In the genomic region with DNA sequence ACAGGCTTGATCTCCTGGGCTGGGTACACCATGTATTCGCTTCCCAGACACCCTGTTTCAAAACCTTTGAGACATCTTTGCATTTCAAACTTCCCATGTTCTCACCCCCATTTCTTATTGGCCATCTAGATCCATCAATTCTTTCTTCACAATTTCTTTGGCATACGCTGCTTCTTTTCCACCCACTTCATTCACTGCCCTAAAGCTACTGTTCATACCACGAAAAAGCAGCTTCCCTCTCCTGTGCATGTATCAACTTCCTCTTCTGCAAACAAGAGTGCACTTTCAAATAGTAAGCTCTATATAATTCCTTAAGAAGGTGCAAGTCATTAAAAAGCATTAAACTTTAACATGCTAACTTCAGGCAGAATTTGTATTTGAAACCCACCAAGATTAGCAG, we compare ENCODE assay signal across 21 cellular contexts. TPM values are rescaled to one million over a fixed set of nuclear protein-coding genes. Genes with fewer than 3 reads are reported as not detected.
DNase-seq lines count a peak whose midpoint lies in the region; ATAC-seq and TF ChIP-seq lines count a peak whose summit lies in the region.
"Had no signal": no experiment of that assay in that cellular context is flagged by ENCODE, and none has a peak within 500 bp of the region (broad histone marks: within the 10 kb centered on the region; RNA-seq: fewer than 3 reads in every experiment).

No MANE protein-coding gene starts in this region.

- peak overlapping the region; percentile 22 for H3K4me2 ChIP-seq in OCI-LY7 (ENCODE audit: low read length)
- H3K4me2 ChIP-seq: hepatocyte had no signal

- no peak overlapping the region for H2AFZ ChIP-seq in OCI-LY7 (ENCODE audit: low read length)
- H2AFZ ChIP-seq: hepatocyte had no signal

- peaks cover 11% of the 10 kb centered on the region; the same call in 1 of the 2 replicates for H4K20me1 ChIP-seq in OCI-LY7 (ENCODE audit: insufficient read depth, low read length)

- 84 to 97% methylated on average over 3 of the region's 3 CpGs for WGBS in body of pancreas, 2 donors

- TF ChIP-seq CTCF in CD4-positive, alpha-beta T cell (IDR thresholded peaks at IDR 0.05) = no peak
- no peak for TF ChIP-seq CTCF in OCI-LY7 (conservative IDR thresholded peaks at IDR 0.05; ENCODE audit: low read length)
- no peak for TF ChIP-seq CTCF in body of pancreas (IDR thresholded peaks at IDR 0.05)

- CTCF ChIA-PET in CD4-positive, alpha-beta T cell (lab: Charles Lee) = no interaction called here
- CTCF ChIA-PET in OCI-LY7 (lab: Charles Lee; ENCODE audit: unreplicated experiment) = interaction anchor here (0.8 kb wide), 2 partner anchors 20 to 31 kb away, joined by 3 to 4 read pairs; no protein-coding TSS in a partner anchor

- H3K36me3 Mint-ChIP-seq in CD4-positive, alpha-beta T cell (ENCODE audit: low read depth) = peaks cover 26% of the 10 kb centered on the region
- peaks cover 0 to 28% (median 12%) of the 10 kb centered on the region in 3 donors for H3K36me3 Mint-ChIP-seq in naive thymus-derived CD8-positive, alpha-beta T cell
- H3K36me3 Mint-ChIP-seq: activated naive CD4-positive, alpha-beta T cell treated with anti-CD3 and anti-CD28 coated beads, Interleukin-2, amount 50 U/mL, for 72 hours had no signal

- peaks cover 38% of the 10 kb centered on the region for H3K4me1 ChIP-seq in OCI-LY7 (ENCODE audit: insufficient read depth, low read length, poor library complexity, severe bottlenecking)
- peaks cover 13% of the 10 kb centered on the region for H3K4me1 ChIP-seq in body of pancreas
- H3K4me1 ChIP-seq: prostate gland, testis had no signal

- H3K4me3 ChIP-seq in OCI-LY7 (ENCODE audit: low read depth, low read length, poor library complexity, severe bottlenecking) (no peak overlapping the region), body of pancreas (no peak overlapping the region)
- H3K4me3 ChIP-seq: hepatocyte, mucosa of descending colon, prostate gland, testis had no signal

- no peaks in the 10 kb centered on the region for H3K27me3 Mint-ChIP-seq in CD4-positive, alpha-beta T cell
- H3K27me3 Mint-ChIP-seq in naive thymus-derived CD8-positive, alpha-beta T cell = no peaks in the 10 kb centered on the region
- H3K27me3 Mint-ChIP-seq: T-cell had no signal

- H3K9me3 ChIP-seq in CD4-positive, alpha-beta T cell (ENCODE audit: control insufficient read depth, low read length) = no peaks in the 10 kb centered on the region
- H3K9me3 ChIP-seq in OCI-LY7 (ENCODE audit: low read length) (no peaks in the 10 kb centered on the region), body of pancreas (no peaks in the 10 kb centered on the region)
- H3K9me3 ChIP-seq: mucosa of descending colon, prostate gland, testis had no signal

- intact Hi-C loops in CD4-positive, alpha-beta T cell (cut with DNase I, micrococcal nuclease) = no loop called here
- intact Hi-C loops in OCI-LY7 (cut with micrococcal nuclease; ENCODE audit: unreplicated experiment) = no loop called here
- intact Hi-C loops in body of pancreas (cut with DNase I) = no loop called here

- BruUV-seq in OCI-LY7 (replicated peaks; lab: Mats Ljungman, UMichigan) = no TSS peak

- TF ChIP-seq POLR2A in body of pancreas (IDR thresholded peaks at IDR 0.05) = no peak

- H3K36me3 ChIP-seq in OCI-LY7 (ENCODE audit: insufficient read depth, low read length) (peaks cover 59% of the 10 kb centered on the region), body of pancreas (replicated peaks in 1 of 2; ENCODE audit: insufficient read depth in 1 of 2, low read depth in 2 of 2) (no peaks in the 10 kb centered on the region)
- H3K36me3 ChIP-seq: prostate gland had no signal

- no peaks in the 10 kb centered on the region for H3K27me3 ChIP-seq in CD4-positive, alpha-beta T cell (ENCODE audit: control insufficient read depth, insufficient read depth, low read length)
- no peaks in the 10 kb centered on the region for H3K27me3 ChIP-seq in body of pancreas
- H3K27me3 ChIP-seq: foreskin keratinocyte, hepatocyte, testis had no signal

- no peak overlapping the region for H3K27ac ChIP-seq in CD4-positive, alpha-beta T cell (ENCODE audit: low read depth, low read length)
- H3K27ac ChIP-seq in OCI-LY7 (ENCODE audit: low read depth, low read length, poor library complexity, severe bottlenecking) (peak overlapping the region; percentile 15), body of pancreas (no peak overlapping the region)
- H3K27ac ChIP-seq: foreskin keratinocyte, hepatocyte, prostate gland, testis had no signal

- no peaks in the 10 kb centered on the region for H3K9me2 ChIP-seq in OCI-LY7 (ENCODE audit: insufficient read depth, low read length)

- POLR2A ChIA-PET in CD4-positive, alpha-beta T cell (lab: Charles Lee) = interaction anchor here (0.8 to 1.2 kb wide), 2 partner anchors 22 to 38 kb away, joined by 3 to 4 read pairs; no protein-coding TSS in a partner anchor
- POLR2A ChIA-PET in OCI-LY7 (lab: Charles Lee) = interaction anchor here (0.6 to 1.8 kb wide), 8 partner anchors 9 to 669 kb away, joined by 3 to 19 read pairs (median 4); no protein-coding TSS in a partner anchor
- POLR2A ChIA-PET in naive thymus-derived CD8-positive, alpha-beta T cell (lab: Charles Lee) = no interaction called here

- H3K27ac Mint-ChIP-seq in CD4-positive, alpha-beta T cell = peak overlapping the region; percentile 15
- peak overlapping the region in 6 of 10 donors; percentile 1 to 53 (median 10) for H3K27ac Mint-ChIP-seq in naive thymus-derived CD8-positive, alpha-beta T cell
- H3K27ac Mint-ChIP-seq: activated naive CD4-positive, alpha-beta T cell treated with anti-CD3 and anti-CD28 coated beads, Interleukin-2, amount 50 U/mL, for 72 hours; activated T-helper 1 cell treated with anti-CD3 and anti-CD28 coated beads, Interleukin-12 subunit alpha, Interleukin-12 subunit beta, Interleukin-2, Interleukin-4 antibody, amounts not matched to agents 30 ng/mL and 10 ng/mL and 1 ng/mL, durations not matched to agents 14 hours and 24 hours and 36 hours; T-cell had no signal

- no peak for ATAC-seq in CD4-positive, alpha-beta T cell (ENCODE audit: poor library complexity)
- ATAC-seq in HG03460 (IDR thresholded peaks at IDR 0.05; ENCODE audit: unreplicated experiment) (peak; percentile 52), body of pancreas (no peak)
- ATAC-seq in naive thymus-derived CD8-positive, alpha-beta T cell = no peak
- ATAC-seq: activated naive CD4-positive, alpha-beta T cell treated with anti-CD3 and anti-CD28 coated beads, Interleukin-2, amount 50 U/mL, for 72 hours; foreskin keratinocyte; mucosa of descending colon; T-cell had no signal

- no peaks in the 10 kb centered on the region for H3K9me3 Mint-ChIP-seq in CD4-positive, alpha-beta T cell
- H3K9me3 Mint-ChIP-seq in naive thymus-derived CD8-positive, alpha-beta T cell = no peaks in the 10 kb centered on the region
- H3K9me3 Mint-ChIP-seq: activated naive CD4-positive, alpha-beta T cell treated with anti-CD3 and anti-CD28 coated beads, Interleukin-2, amount 50 U/mL, for 72 hours; activated T-helper 1 cell treated with anti-CD3 and anti-CD28 coated beads, Interleukin-12 subunit alpha, Interleukin-12 subunit beta, Interleukin-2, Interleukin-4 antibody, amounts not matched to agents 30 ng/mL and 10 ng/mL and 1 ng/mL, durations not matched to agents 14 hours and 24 hours and 36 hours; immature natural killer cell; T-cell had no signal

- H3K79me2 ChIP-seq in OCI-LY7 (ENCODE audit: insufficient read depth, low read depth, low read length) = peaks cover 100% of the 10 kb centered on the region

- peaks cover 56% of the 10 kb centered on the region for H3K4me1 Mint-ChIP-seq in CD4-positive, alpha-beta T cell (ENCODE audit: low read depth)
- H3K4me1 Mint-ChIP-seq in naive thymus-derived CD8-positive, alpha-beta T cell = peaks cover 24 to 82% (median 34%) of the 10 kb centered on the region in 4 donors

- DNase-seq in CD4-positive, alpha-beta T cell = no peak
- DNase-seq in OCI-LY7 (ENCODE audit: low spot score) (no peak), body of pancreas (no peak), DMS79 treated with DMSO at 0.1 percent for 48 hours (lab: John Stamatoyannopoulos, UW) (no peak), SHP77 treated with DMSO at 0.1 percent for 48 hours (lab: John Stamatoyannopoulos, UW) (no peak)
- DNase-seq in naive thymus-derived CD8-positive, alpha-beta T cell = no peak
- DNase-seq: activated CD4-positive, alpha-beta T cell treated with anti-CD3 and anti-CD28 coated beads for 4 hours; Calu3; effector CD4-positive, alpha-beta T cell; foreskin keratinocyte; immature natural killer cell; mucosa of descending colon; NCI-H1436 treated with DMSO at 0.1 percent for 48 hours; NCI-H524; T-cell; testis had no signal

- no peak overlapping the region for H3K4me3 Mint-ChIP-seq in CD4-positive, alpha-beta T cell
- H3K4me3 Mint-ChIP-seq in naive thymus-derived CD8-positive, alpha-beta T cell = peak overlapping the region in 1 of 10 donors; percentile 1
- H3K4me3 Mint-ChIP-seq: activated T-helper 1 cell treated with anti-CD3 and anti-CD28 coated beads, Interleukin-12 subunit alpha, Interleukin-12 subunit beta, Interleukin-2, Interleukin-4 antibody, amounts not matched to agents 30 ng/mL and 10 ng/mL and 1 ng/mL, durations not matched to agents 14 hours and 24 hours and 36 hours; immature natural killer cell; T-cell had no signal

RNA-seq across cellular contexts. Expression of gene UVRAG, which starts 21.4 kb away (rescaled TPM):
- total RNA-seq in CD4-positive, alpha-beta T cell = 10 to 100 TPM; 16.5 to 19.5 TPM
- 34.9 and 43.7 TPM in 2 replicates for total RNA-seq in OCI-LY7 (2014; rRNA removed; shearing (Covaris generic))
- 62.2 and 73.3 TPM in 2 replicates for total RNA-seq in OCI-LY7 (2022)
- 10 to 100 TPM; 20.2 to 22.3 TPM for total RNA-seq in naive thymus-derived CD8-positive, alpha-beta T cell
- 10 to 100 TPM in 2 of 3 donors, 1 to 10 TPM in 1; 8.9 to 12.6 (median 10.4) TPM for polyA plus RNA-seq in naive thymus-derived CD8-positive, alpha-beta T cell
- 10 to 100 TPM; 10.9 to 31.0 TPM for total RNA-seq in body of pancreas
